7 cellular contexts compared by ENCODE assay signal in the genomic region with DNA sequence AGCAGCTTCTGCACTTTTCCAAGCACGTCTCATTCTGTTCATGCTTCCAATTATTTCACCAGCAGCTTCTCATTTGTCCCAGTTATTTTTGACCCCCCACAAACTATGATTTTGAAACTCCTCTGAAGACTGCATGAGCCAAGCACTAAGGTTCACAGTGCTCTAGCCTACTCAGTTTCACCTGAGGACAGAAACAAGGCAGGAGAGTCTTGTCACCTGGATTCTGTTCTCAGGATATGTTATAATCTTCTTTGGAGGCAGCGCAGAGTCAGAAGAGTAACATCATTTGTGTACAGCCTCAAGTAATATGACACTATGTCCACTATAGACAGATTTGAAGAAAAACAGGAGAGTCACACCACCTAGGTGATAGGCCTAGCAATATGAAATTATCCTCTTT.
"Had no signal": no experiment of that assay in that cellular context is flagged by ENCODE, and none has a peak within 500 bp of the region (broad histone marks: within the 10 kb centered on the region; RNA-seq: fewer than 3 reads in every experiment).

No MANE protein-coding gene starts in this region.

- H3K4me3 Mint-ChIP-seq: IgD-negative memory B cell had no signal

- ATAC-seq: HepG2, K562 had no signal

- DNase-seq: IMR-90, KBM-7, KG1 had no signal

- H3K9me3 Mint-ChIP-seq: IgD-negative memory B cell had no signal

- H3K4me3 ChIP-seq: K562 had no signal

- H3K4me1 Mint-ChIP-seq: IgD-negative memory B cell had no signal

- H3K36me3 Mint-ChIP-seq: IgD-negative memory B cell had no signal

- H3K27me3 Mint-ChIP-seq: IgD-negative memory B cell had no signal

- H3K27ac ChIP-seq: HL-60 had no signal

- H3K27ac Mint-ChIP-seq: IgD-negative memory B cell had no signal
